In genomic region chr17:76501018-76501826, GRCh38 we compare ENCODE assay signal across 8 cellular contexts. TPM values are rescaled to one million over a fixed set of nuclear protein-coding genes. Genes with fewer than 3 reads are reported as not detected.
A peak's percentile ranks its signal among the peaks of the same experiment; 100 is the strongest.
DNase-seq lines count a peak whose midpoint lies in the region; ATAC-seq and TF ChIP-seq lines count a peak whose summit lies in the region.

TSS of gene RHBDF2 (minus strand) at chr17:76501423. CDS start at chr17:76481524, 19,899 bp downstream.

- peak within 1 kb of the TSS; percentile 78 for H3K4me3 Mint-ChIP-seq in chondrocyte (ENCODE audit: unreplicated experiment)

- H3K4me1 Mint-ChIP-seq in chondrocyte (ENCODE audit: low read depth): peaks cover 36% of the 10 kb centered on the region

- H3K27me3 ChIP-seq in layer of hippocampus (ENCODE audit: control insufficient read depth, insufficient read depth, low read length): no peaks in the 10 kb centered on the region

- H3K27ac ChIP-seq in layer of hippocampus (ENCODE audit: low read depth, low read length): peak within 1 kb of the TSS; percentile 85

- no peak for TF ChIP-seq CTCF in chondrocyte (IDR thresholded peaks at IDR 0.05)

- H3K9me3 Mint-ChIP-seq in chondrocyte (ENCODE audit: low read depth): no peaks in the 10 kb centered on the region

- H3K36me3 Mint-ChIP-seq in chondrocyte (ENCODE audit: low read depth): no peaks in the 10 kb centered on the region

- H3K27ac Mint-ChIP-seq in chondrocyte (ENCODE audit: unreplicated experiment): peak within 1 kb of the TSS; percentile 69

- DNase-seq in ACHN: peak; percentile 85
- DNase-seq in NCI-H460 (ENCODE audit: extremely low read depth, low read depth): peak; percentile 82
- peak; percentile 90 to 96 for DNase-seq in activated CD4-positive, alpha-beta T cell treated with anti-CD3 and anti-CD28 coated beads for 4 hours
- DNase-seq in chondrocyte (ENCODE audit: low spot score): no peak
- DNase-seq in stimulated activated CD4-positive, alpha-beta T cell treated with anti-CD3 and anti-CD28 coated beads, Interleukin-1b, Interleukin-23, amount 100 ng/mL, for 4 hours (ENCODE audit: low read depth in 2 of 2): peak; percentile 98 to 99

- no peaks in the 10 kb centered on the region for H3K27me3 Mint-ChIP-seq in chondrocyte (ENCODE audit: low read depth)

- in situ Hi-C loops in ACHN (cut with HindIII; ENCODE audit: low pct_ligation_motif_present, low pct_unique_long_range_greater_than_20kb, low sequenced_read_pairs): no loop called here

- peak; percentile 49 for ATAC-seq in GM18873 (IDR thresholded peaks at IDR 0.05; ENCODE audit: low FRiP score, unreplicated experiment)
- ATAC-seq in HG03139 (IDR thresholded peaks at IDR 0.05; ENCODE audit: unreplicated experiment): peak; percentile 59

RNA-seq across cellular contexts. Expression of gene RHBDF2, which starts in this region (rescaled TPM):
- 21.5 and 28.1 TPM in 2 replicates for total RNA-seq in NCI-H460 (2014; rRNA removed; shearing (Covaris generic))
- polyA plus RNA-seq in NCI-H460 (2014; cell fraction: nucleus; rRNA removed): 20.2 and 27.7 TPM in 2 replicates
- 4.7 to 5.4 TPM (median 4.9 TPM) in 3 replicates for total RNA-seq in chondrocyte
